18 cellular contexts compared by ENCODE assay signal in the genomic region with DNA sequence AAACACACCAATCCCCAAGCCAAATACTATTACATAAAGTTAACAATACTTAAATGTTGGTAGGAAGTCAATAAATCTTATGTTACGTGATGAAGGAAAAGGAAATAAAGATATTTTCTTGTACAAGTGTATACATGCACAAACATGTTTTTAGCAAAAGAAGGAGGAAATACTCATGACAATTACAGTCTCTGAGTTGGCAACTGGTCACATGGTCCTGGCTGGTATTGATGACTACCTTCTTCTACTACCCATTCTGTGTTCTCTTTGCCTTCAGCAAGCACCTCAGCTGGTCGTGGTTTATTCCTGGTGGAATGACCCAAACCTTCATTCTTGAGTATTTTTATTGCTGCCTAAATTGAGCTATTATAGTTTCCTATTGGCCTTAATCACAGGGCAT.
"Had no signal": no experiment of that assay in that cellular context is flagged by ENCODE, and none has a peak within 500 bp of the region (broad histone marks: within the 10 kb centered on the region; RNA-seq: fewer than 3 reads in every experiment).

No MANE protein-coding gene starts in this region.

- ATAC-seq: left lobe of liver, SK-N-SH treated with all-trans-retinoic acid at 6 μM for 48 hours had no signal

- DNase-seq: activated CD4-positive, alpha-beta T cell treated with anti-CD3 and anti-CD28 coated beads, Interleukin-2, amount 50 U/mL, for 1 hour; activated gamma-delta T cell; activated T-cell treated with anti-CD3 and anti-CD28 coated beads for 4 hours; anterior cingulate cortex; brain microvascular endothelial cell; foreskin fibroblast; islet precursor cell; midbrain; occipital lobe; SHP77 treated with DMSO at 0.1 percent for 48 hours; stimulated activated naive CD4-positive, alpha-beta T cell treated with Interleukin-2 at 50 U/mL for 16 hours; T-helper 1 cell; uterus had no signal

- H3K27ac ChIP-seq: brain microvascular endothelial cell, coronary artery, hepatocyte, tibial nerve, uterus had no signal
